1 cellular context compared by ENCODE assay signal in genomic region chr7:3911685-3912084, GRCh38.
TF ChIP-seq lines count a peak whose summit lies in the region.

No MANE protein-coding gene starts in this region.

TF ChIP-seq in H1, 55 proteins besides CTCF, POLR2A, EP300 and RAD21 (continued from another document):
- TF ChIP-seq NANOG (IDR thresholded peaks at IDR 0.05; ENCODE audit: insufficient read depth, low read depth, low read length, poor library complexity, severe bottlenecking) (no peak), TCF12 (IDR thresholded peaks at IDR 0.05; ENCODE audit: low read depth, low read length) (no peak), POU5F1 (IDR thresholded peaks at IDR 0.05; ENCODE audit: low read depth, low read length) (no peak)
TF ChIP-seq in H1: peak in this region for 0.
